ENCODE assay signal across 9 cellular contexts in the genomic region with DNA sequence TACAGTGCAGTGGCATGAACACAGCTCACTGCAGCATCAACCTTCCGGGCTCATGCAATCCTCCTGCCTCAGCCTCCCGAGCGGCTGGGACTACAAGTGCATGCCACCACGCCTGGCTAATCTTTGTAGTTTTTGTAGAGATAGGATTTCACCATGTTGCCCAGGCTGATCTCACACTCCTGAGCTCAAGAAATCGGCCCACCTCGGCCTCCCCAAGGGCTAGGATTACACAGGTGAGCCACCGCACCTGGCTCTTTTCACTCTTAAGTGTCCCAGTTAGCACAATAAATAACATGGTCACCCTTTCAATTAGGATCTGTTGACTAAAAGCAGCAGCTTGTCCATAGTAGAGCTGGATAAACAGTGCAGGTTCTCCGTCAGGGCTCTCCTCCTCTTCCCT. TPM values are rescaled to one million over a fixed set of nuclear protein-coding genes. Genes with fewer than 3 reads are reported as not detected.
DNase-seq lines count a peak whose midpoint lies in the region; ATAC-seq and TF ChIP-seq lines count a peak whose summit lies in the region.
"Had no signal": no experiment of that assay in that cellular context is flagged by ENCODE, and none has a peak within 500 bp of the region (broad histone marks: within the 10 kb centered on the region; RNA-seq: fewer than 3 reads in every experiment).

No MANE protein-coding gene starts in this region.

- no peak overlapping the region for H2AFZ ChIP-seq in HCT116 (ENCODE audit: low read depth, low read length, poor library complexity, severe bottlenecking)

- H3K36me3 ChIP-seq in A673 (ENCODE audit: insufficient read depth, low read length, poor library complexity, severe bottlenecking) (peaks cover 3% of the 10 kb centered on the region), HCT116 (ENCODE audit: control insufficient read depth in 1 of 2, insufficient read depth in 2 of 2, low read length in 2 of 2) (no peaks in the 10 kb centered on the region), iPS-18a (ENCODE audit: control insufficient read depth, low read depth, low read length) (no peaks in the 10 kb centered on the region)

- peak overlapping the region; percentile 88 for H3K4me2 ChIP-seq in HCT116 (ENCODE audit: low read length)

- peaks cover 7% of the 10 kb centered on the region for H3K4me1 ChIP-seq in A673 (ENCODE audit: insufficient read depth, low read length, poor library complexity, severe bottlenecking)
- H3K4me1 ChIP-seq in HCT116 (ENCODE audit: control insufficient read depth in 1 of 2, insufficient read depth in 2 of 2, low read length in 2 of 2), result peaks cover 0 to 16% of the 10 kb centered on the region in 2 experiments; a peak in 2 of 4 replicates
- H3K4me1 ChIP-seq in iPS-18a (ENCODE audit: control insufficient read depth, low read depth, low read length), result peaks cover 6% of the 10 kb centered on the region

- H3K27ac ChIP-seq in A673 (ENCODE audit: low read depth, low read length, poor library complexity, severe bottlenecking) (peak overlapping the region; percentile 89), HCT116 (ENCODE audit: low read depth, low read length) (no peak overlapping the region), VCaP (peak overlapping the region; percentile 83; the same call in 1 of the 2 replicates), iPS-18a (ENCODE audit: low read length) (no peak overlapping the region)
- H3K27ac ChIP-seq: epithelial cell of prostate had no signal

- no peak for TF ChIP-seq POLR2A in HCT116 (IDR thresholded peaks at IDR 0.05; ENCODE audit: borderline replicate concordance, extremely low read depth, insufficient read depth, insufficient read length)

- POLR2A ChIA-PET in A673 (lab: Charles Lee; ENCODE audit: low non-redundant PET), result no interaction called here
- POLR2A ChIA-PET in HCT116 (lab: Charles Lee), result no interaction called here

- H3K27me3 ChIP-seq in A673 (replicated peaks; ENCODE audit: insufficient read depth, low read depth, low read length, poor library complexity) (no peaks in the 10 kb centered on the region), HCT116 (ENCODE audit: insufficient read depth, low read length) (no peaks in the 10 kb centered on the region), iPS-18a (ENCODE audit: control insufficient read depth, insufficient read depth, low read length) (no peaks in the 10 kb centered on the region)

- intact Hi-C loops in A673 (cut with micrococcal nuclease; ENCODE audit: unreplicated experiment) (no loop called here), HCT116 (cut with micrococcal nuclease) (no loop called here), left colon (cut with DNase I, micrococcal nuclease) (no loop called here)

- H3K9me2 ChIP-seq in HCT116 (ENCODE audit: insufficient read depth), result no peaks in the 10 kb centered on the region

- no peaks in the 10 kb centered on the region for H4K20me1 ChIP-seq in HCT116 (ENCODE audit: insufficient read depth)

- BruUV-seq in A673 (replicated peaks; lab: Mats Ljungman, UMichigan) (no TSS peak), HCT116 (replicated peaks; lab: Mats Ljungman, UMichigan) (no TSS peak)

- no peak for TF ChIP-seq RAD21 in HCT116 (IDR thresholded peaks at IDR 0.05; ENCODE audit: low read depth)

- RAD21 ChIA-PET in HCT116 (lab: Charles Lee; ENCODE audit: low non-redundant PET in 1 of 2, low total read pairs in 2 of 2, uncharacterized antibody in 2 of 2, unreplicated experiment in 2 of 2), result no interaction called here

- DNase-seq in A673 (ENCODE audit: low spot score), result no peak
- DNase-seq in HCT116 (ENCODE audit: low read depth, low spot score), result no peak
- DNase-seq in left colon, result no peak
- DNase-seq in iPS-NIHi11 (ENCODE audit: low spot score), result no peak
- no peak for DNase-seq in left lobe of liver (ENCODE audit: low spot score)
- no peak for DNase-seq in GDM1 (lab: John Stamatoyannopoulos, UW)

- CTCF ChIA-PET in A673 (lab: Charles Lee) (no interaction called here), HCT116 (lab: Charles Lee) (no interaction called here)

- peak overlapping the region; percentile 85 for H3K4me3 ChIP-seq in A673 (ENCODE audit: low read depth, low read length, poor library complexity, severe bottlenecking)
- peak overlapping the region; percentile 81 to 97 for H3K4me3 ChIP-seq in HCT116 (replicated peaks in 1 of 2; ENCODE audit: low read depth in 1 of 2, low read length in 2 of 2)
- peak overlapping the region; percentile 98 for H3K4me3 ChIP-seq in iPS-18a (ENCODE audit: low read length)

- peaks cover 63% of the 10 kb centered on the region for H3K79me2 ChIP-seq in HCT116 (ENCODE audit: insufficient read depth, low read length)

- H3K9ac ChIP-seq in HCT116 (ENCODE audit: low read length) (peak overlapping the region; percentile 84), iPS-18a (ENCODE audit: low read length) (no peak overlapping the region)

- no peaks in the 10 kb centered on the region for H3K9me3 ChIP-seq in A673 (ENCODE audit: low read depth, low read length, poor library complexity, severe bottlenecking)
- H3K9me3 ChIP-seq in HCT116 (ENCODE audit: control insufficient read depth in 1 of 2, insufficient read depth in 1 of 2, low read depth in 1 of 2, low read length in 2 of 2), result no peaks in the 10 kb centered on the region
- H3K9me3 ChIP-seq in iPS-18a (ENCODE audit: control insufficient read depth, low read depth, low read length), result no peaks in the 10 kb centered on the region

- ATAC-seq in HCT116, result no peak
- ATAC-seq in left colon, result no peak
- ATAC-seq in left lobe of liver, result no peak

- no peak for TF ChIP-seq CTCF in A673 (conservative IDR thresholded peaks at IDR 0.05; ENCODE audit: low read depth, low read length)
- TF ChIP-seq CTCF in HCT116 (IDR thresholded peaks at IDR 0.05 in 2 of 3, conservative IDR thresholded peaks at IDR 0.05 in 1 of 3; ENCODE audit: borderline replicate concordance in 1 of 3, insufficient read depth in 1 of 3, low read depth in 2 of 3, low read length in 2 of 3), result no peak
- TF ChIP-seq CTCF in VCaP (conservative IDR thresholded peaks at IDR 0.05), result no peak

TF ChIP-seq in HCT116, 20 proteins besides CTCF, POLR2A, EP300 and RAD21 (continues in another document):
- TF ChIP-seq REST (IDR thresholded peaks at IDR 0.05; ENCODE audit: low read depth) (no peak), TCF7L2 (IDR thresholded peaks at IDR 0.05; ENCODE audit: borderline replicate concordance, extremely low read depth, insufficient read depth, insufficient read length) (no peak), ATF3 (IDR thresholded peaks at IDR 0.05) (no peak), ELF1 (IDR thresholded peaks at IDR 0.05; ENCODE audit: borderline replicate concordance, low read depth) (no peak), YY1 (IDR thresholded peaks at IDR 0.05; ENCODE audit: extremely low read depth, insufficient replicate concordance, low read depth, low read length) (no peak), SRF (IDR thresholded peaks at IDR 0.05; ENCODE audit: low read depth) (no peak), ZBTB33 (IDR thresholded peaks at IDR 0.05; ENCODE audit: extremely low read depth, insufficient replicate concordance, low read length) (no peak), CBX3 (IDR thresholded peaks at IDR 0.05; ENCODE audit: low read depth) (no peak), EZH2 (IDR thresholded peaks at IDR 0.05) (no peak), SP1 (IDR thresholded peaks at IDR 0.05; ENCODE audit: low read depth) (no peak), POLR2AphosphoS5 (IDR thresholded peaks at IDR 0.05; ENCODE audit: low read depth, low read length) (no peak), FOSL1 (IDR thresholded peaks at IDR 0.05; ENCODE audit: low read depth) (no peak)

RNA-seq across cellular contexts. Expression of gene CDK5RAP2, which starts 1.4 kb away (rescaled TPM):
- 94.5 and 97.0 TPM in 2 replicates for total RNA-seq in A673 (2021)
- 56.2 TPM for total RNA-seq in HCT116 (2021; ENCODE audit: unreplicated experiment)
- 36.7 and 52.7 TPM in 2 replicates for polyA plus RNA-seq in HCT116 (2012)
- total RNA-seq in left colon, result 10 to 100 TPM; 27.1 to 36.7 TPM
- total RNA-seq in left lobe of liver, result 27.4 TPM

Comparison
In these comparisons a context has a peak if more than half of its experiments do, and no peak if none do; other contexts are left out.
1. H3K27ac ChIP-seq: peak in A673 (single experiment) and VCaP (single experiment); none in HCT116 (single experiment) and iPS-18a (single experiment).
2. Peak in every context shown above with its lines, with median percentiles within 50 percentile points of each other: H3K4me3 ChIP-seq.